ENCODE assay signal across 1 cellular context in genomic region chr14:31207287-31207745, GRCh38.
A peak's percentile ranks its signal among the peaks of the same experiment; 100 is the strongest.
TF ChIP-seq lines count a peak whose summit lies in the region.

No MANE protein-coding gene starts in this region.

TF ChIP-seq in GM12878, 131 proteins besides CTCF, POLR2A, EP300 and RAD21 (continued from another document):
- no peak for TF ChIP-seq ATF3 (IDR thresholded peaks at IDR 0.05; ENCODE audit: borderline replicate concordance, extremely low read depth, low read depth, low read length)
- peak; percentile 38; the same call in 1 of the 2 replicates for TF ChIP-seq TAF1 (IDR thresholded peaks at IDR 0.05; ENCODE audit: borderline replicate concordance, low read depth, low read length)
- peak; percentile 4 to 70; a peak in 2 of 4 replicates for TF ChIP-seq BHLHE40 (IDR thresholded peaks at IDR 0.05; ENCODE audit: borderline replicate concordance in 1 of 2, low read depth in 2 of 2, low read length in 1 of 2)
- TF ChIP-seq E2F8 (IDR thresholded peaks at IDR 0.05; ENCODE audit: low read depth, partially characterized antibody) = no peak
- peak; percentile 32 for TF ChIP-seq ZNF687 (IDR thresholded peaks at IDR 0.05)
- no peak for TF ChIP-seq SREBF2 (IDR thresholded peaks at IDR 0.05; ENCODE audit: low read length)
- peak; percentile 40; the same call in 1 of the 2 replicates for TF ChIP-seq SIN3A (IDR thresholded peaks at IDR 0.05; ENCODE audit: low read depth, low read length)
- 0 out of 2 replicates have a peak, but pooled peaks have one; percentile 35 for TF ChIP-seq ELK1 (IDR thresholded peaks at IDR 0.05; ENCODE audit: low read depth, low read length)
- TF ChIP-seq CEBPB (IDR thresholded peaks at IDR 0.05; ENCODE audit: borderline replicate concordance in 1 of 2, low read depth in 2 of 2, low read length in 2 of 2) = no peak
- no peak for TF ChIP-seq ESRRA (IDR thresholded peaks at IDR 0.05; ENCODE audit: low read length)
- TF ChIP-seq BACH1 (IDR thresholded peaks at IDR 0.05; ENCODE audit: borderline replicate concordance) = no peak
- TF ChIP-seq NR2C2 (IDR thresholded peaks at IDR 0.05; ENCODE audit: borderline replicate concordance, control insufficient read depth, insufficient read length, low read depth) = no peak
- 0 out of 2 replicates have a peak, but pooled peaks have one; percentile 4 for TF ChIP-seq RCOR1 (conservative IDR thresholded peaks at IDR 0.05; ENCODE audit: low read depth, low read length)
- no peak for TF ChIP-seq FOXK2 (IDR thresholded peaks at IDR 0.05)
- peak; percentile 54; the same call in 1 of the 2 replicates for TF ChIP-seq CHD2 (IDR thresholded peaks at IDR 0.05; ENCODE audit: borderline replicate concordance, low read depth, low read length)
- 0 out of 2 replicates have a peak, but pooled peaks have one; percentile 24 for TF ChIP-seq REST (IDR thresholded peaks at IDR 0.05; ENCODE audit: low read depth, low read length)
- no peak; the same call in 1 of the 2 replicates for TF ChIP-seq CBFB (IDR thresholded peaks at IDR 0.05; ENCODE audit: low read depth)
- no peak for TF ChIP-seq POU2F2 (IDR thresholded peaks at IDR 0.05; ENCODE audit: borderline replicate concordance, low read depth, low read length)
- TF ChIP-seq SMARCA5 (IDR thresholded peaks at IDR 0.05) = no peak
- 0 out of 2 replicates have a peak, but pooled peaks have one; percentile 48 for TF ChIP-seq IKZF1 (conservative IDR thresholded peaks at IDR 0.05)
- no peak for TF ChIP-seq YY1 (IDR thresholded peaks at IDR 0.05; ENCODE audit: low read depth, low read length)
- 0 out of 2 replicates have a peak, but pooled peaks have one; percentile 27 for TF ChIP-seq TARDBP (IDR thresholded peaks at IDR 0.05; ENCODE audit: borderline replicate concordance)
- TF ChIP-seq MTA2 (IDR thresholded peaks at IDR 0.05; ENCODE audit: low read depth) = no peak
- no peak for TF ChIP-seq NFIC (IDR thresholded peaks at IDR 0.05; ENCODE audit: low read depth, low read length)
- TF ChIP-seq ZNF274 (IDR thresholded peaks at IDR 0.05; ENCODE audit: insufficient read depth, insufficient read length) = no peak
